Comparison of ENCODE assay signal across 20 cellular contexts in the genomic region with DNA sequence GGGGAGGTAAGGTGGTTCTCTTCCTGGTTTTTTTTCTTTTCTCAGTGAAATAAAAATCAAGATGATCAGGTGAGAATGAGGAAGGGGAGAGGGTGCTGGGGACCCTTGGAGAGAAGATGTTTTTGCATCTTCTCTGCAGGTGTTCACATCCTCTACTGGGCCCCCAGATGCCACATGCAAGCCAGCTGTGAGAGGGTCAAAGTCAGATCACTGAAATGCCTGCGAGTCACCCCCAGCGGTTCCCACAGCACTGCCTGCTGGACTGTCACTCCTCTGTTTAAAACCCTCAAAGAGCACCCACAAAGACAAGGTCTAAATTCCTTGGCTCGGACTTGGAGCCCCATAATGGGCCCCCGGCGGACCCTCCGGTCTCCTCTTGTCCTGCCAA.
A peak's percentile ranks its signal among the peaks of the same experiment; 100 is the strongest.
DNase-seq lines count a peak whose midpoint lies in the region; ATAC-seq and TF ChIP-seq lines count a peak whose summit lies in the region.
"Had no signal": no experiment of that assay in that cellular context is flagged by ENCODE, and none has a peak within 500 bp of the region (broad histone marks: within the 10 kb centered on the region; RNA-seq: fewer than 3 reads in every experiment).

No MANE protein-coding gene starts in this region.

- H3K27me3 Mint-ChIP-seq in activated naive CD4-positive, alpha-beta T cell treated with anti-CD3 and anti-CD28 coated beads, Interleukin-2, amount 50 U/mL, for 24 hours: no peaks in the 10 kb centered on the region

- peaks cover 0 to 10% (median 0%) of the 10 kb centered on the region in 7 donors for H3K27me3 ChIP-seq in spleen (replicated peaks in 1 of 7)
- H3K27me3 ChIP-seq: transverse colon had no signal

- H3K9me3 Mint-ChIP-seq in activated naive CD4-positive, alpha-beta T cell treated with anti-CD3 and anti-CD28 coated beads, Interleukin-2, amount 50 U/mL, for 24 hours: no peaks in the 10 kb centered on the region
- no peaks in the 10 kb centered on the region for H3K9me3 Mint-ChIP-seq in stimulated activated effector memory CD8-positive, alpha-beta T cell treated with anti-CD3 and anti-CD28 coated beads, Interleukin-12 subunit alpha, Interleukin-12 subunit beta, amount 100 ng/mL, for 72 hours
- H3K9me3 Mint-ChIP-seq: activated B cell treated with CpG ODN at 0.5 μM for 24 hours, natural killer cell had no signal

- peaks cover 17% of the 10 kb centered on the region for H3K4me1 Mint-ChIP-seq in activated naive CD4-positive, alpha-beta T cell treated with anti-CD3 and anti-CD28 coated beads, Interleukin-2, amount 50 U/mL, for 24 hours
- H3K4me1 Mint-ChIP-seq in stimulated activated effector memory CD8-positive, alpha-beta T cell treated with anti-CD3 and anti-CD28 coated beads, Interleukin-12 subunit alpha, Interleukin-12 subunit beta, amount 100 ng/mL, for 72 hours: no peaks in the 10 kb centered on the region
- H3K4me1 Mint-ChIP-seq: activated B cell treated with CpG ODN at 0.5 μM for 24 hours had no signal

- H3K9me3 ChIP-seq in KOPT-K1 (ENCODE audit: insufficient read depth, low read length, poor library complexity, severe bottlenecking): no peaks in the 10 kb centered on the region
- H3K9me3 ChIP-seq in spleen: no peaks in the 10 kb centered on the region
- H3K9me3 ChIP-seq: transverse colon had no signal

- no peak for TF ChIP-seq CTCF in spleen (IDR thresholded peaks at IDR 0.05 in 8 of 11, conservative IDR thresholded peaks at IDR 0.05 in 3 of 11)

- H3K4me3 Mint-ChIP-seq in activated naive CD4-positive, alpha-beta T cell treated with anti-CD3 and anti-CD28 coated beads, Interleukin-2, amount 50 U/mL, for 24 hours: peak overlapping the region; percentile 75
- H3K4me3 Mint-ChIP-seq in stimulated activated effector memory CD8-positive, alpha-beta T cell treated with anti-CD3 and anti-CD28 coated beads, Interleukin-12 subunit alpha, Interleukin-12 subunit beta, amount 100 ng/mL, for 72 hours: no peak overlapping the region
- H3K4me3 Mint-ChIP-seq: activated B cell treated with CpG ODN at 0.5 μM for 24 hours, natural killer cell had no signal

- no peaks in the 10 kb centered on the region for H3K4me1 ChIP-seq in spleen
- H3K4me1 ChIP-seq: transverse colon had no signal

- no peak overlapping the region for H3K27ac Mint-ChIP-seq in activated naive CD4-positive, alpha-beta T cell treated with anti-CD3 and anti-CD28 coated beads, Interleukin-2, amount 50 U/mL, for 24 hours
- H3K27ac Mint-ChIP-seq in stimulated activated effector memory CD8-positive, alpha-beta T cell treated with anti-CD3 and anti-CD28 coated beads, Interleukin-12 subunit alpha, Interleukin-12 subunit beta, amount 100 ng/mL, for 72 hours: no peak overlapping the region
- H3K27ac Mint-ChIP-seq: activated B cell treated with CpG ODN at 0.5 μM for 24 hours, natural killer cell had no signal

- TF ChIP-seq POLR2A in spleen (IDR thresholded peaks at IDR 0.05): no peak

- no peak overlapping the region for H3K4me3 ChIP-seq in spleen
- H3K4me3 ChIP-seq: GM12878, transverse colon had no signal

- intact Hi-C loops in spleen (cut with DNase I; ENCODE audit: low total_unique reads): no loop called here

- no peak for DNase-seq in activated naive CD4-positive, alpha-beta T cell treated with Interleukin-2 at 50 U/mL for 16 hours
- DNase-seq in astrocyte of the hippocampus (ENCODE audit: low read depth, low spot score) (peak; percentile 24), spleen (no peak), hippocampal formation (lab: John Stamatoyannopoulos, UW) (no peak)
- peak in 1 of 2 donors; percentile 43 for DNase-seq in stimulated activated effector memory CD8-positive, alpha-beta T cell treated with anti-CD3 and anti-CD28 coated beads, Interleukin-12 subunit alpha, Interleukin-12 subunit beta, amount 100 ng/mL, for 72 hours (ENCODE audit: low spot score in 2 of 2)
- DNase-seq: activated B cell treated with CpG ODN at 0.5 μM for 24 hours; DMS53; mesenchymal stem cell; natural killer cell; NCI-H1417; NCI-H510A treated with DMSO at 0.1 percent for 48 hours; NK-92 treated with Interleukin-12 subunit alpha and Interleukin-12 subunit beta, amount 100 ng/mL, for 24 hours; posterior cingulate gyrus; stimulated activated CD4-positive, alpha-beta T cell treated with anti-CD3 and anti-CD28 coated beads, Interleukin-1b, Interleukin-23, amount 100 ng/mL, for 48 hours; transverse colon had no signal

- no peaks in the 10 kb centered on the region for H3K36me3 Mint-ChIP-seq in activated naive CD4-positive, alpha-beta T cell treated with anti-CD3 and anti-CD28 coated beads, Interleukin-2, amount 50 U/mL, for 24 hours
- no peaks in the 10 kb centered on the region for H3K36me3 Mint-ChIP-seq in stimulated activated effector memory CD8-positive, alpha-beta T cell treated with anti-CD3 and anti-CD28 coated beads, Interleukin-12 subunit alpha, Interleukin-12 subunit beta, amount 100 ng/mL, for 72 hours
- H3K36me3 Mint-ChIP-seq: CD4-positive, CD25-positive, alpha-beta regulatory T cell; natural killer cell had no signal

- WGBS in spleen, 5 donors: 79 to 93% (median 86%) methylated on average over 6 of the region's 6 CpGs

- ATAC-seq in stimulated activated effector memory CD8-positive, alpha-beta T cell treated with anti-CD3 and anti-CD28 coated beads, Interleukin-12 subunit alpha, Interleukin-12 subunit beta, amount 100 ng/mL, for 72 hours: peak; percentile 11
- no peak for ATAC-seq in HG02938 (IDR thresholded peaks at IDR 0.05; ENCODE audit: unreplicated experiment)
- ATAC-seq: GM12878, natural killer cell had no signal

- H3K36me3 ChIP-seq in KOPT-K1 (ENCODE audit: insufficient read depth, low read length) (no peaks in the 10 kb centered on the region), spleen (no peaks in the 10 kb centered on the region)
- H3K36me3 ChIP-seq: transverse colon had no signal

- H3K27ac ChIP-seq in KOPT-K1 (ENCODE audit: low read depth, low read length, poor library complexity, severe bottlenecking) (peak overlapping the region; percentile 59), spleen (peak overlapping the region in 1 of 8 donors; percentile 5)
- H3K27ac ChIP-seq: transverse colon had no signal
